ENCODE assay signal across 9 cellular contexts in genomic region chr16:586645-587590, GRCh38. TPM values are rescaled to one million over a fixed set of nuclear protein-coding genes. Genes with fewer than 3 reads are reported as not detected.
DNase-seq lines count a peak whose midpoint lies in the region; ATAC-seq, FAIRE-seq and TF ChIP-seq lines count a peak whose summit lies in the region.
"Had no signal": no experiment of that assay in that cellular context is flagged by ENCODE, and none has a peak within 500 bp of the region (broad histone marks: within the 10 kb centered on the region; RNA-seq: fewer than 3 reads in every experiment).

No MANE protein-coding gene starts in this region.

- H4K20me1 ChIP-seq in HCT116 (ENCODE audit: insufficient read depth) = no peaks in the 10 kb centered on the region

- H3K36me3 Mint-ChIP-seq in activated naive CD8-positive, alpha-beta T cell = no peaks in the 10 kb centered on the region

- peak overlapping the region; percentile 99 for H3K27ac ChIP-seq in C4-2B
- 0 out of 2 replicates have a peak overlapping the region, but pooled peaks have one; percentile 99 for H3K27ac ChIP-seq in HCT116 (ENCODE audit: low read depth, low read length)
- no peak overlapping the region for H3K27ac ChIP-seq in mesenchymal stem cell (ENCODE audit: low read length, poor library complexity, severe bottlenecking)
- no peak overlapping the region for H3K27ac ChIP-seq in small intestine (ENCODE audit: low read depth in 1 of 2, low read length in 1 of 2)

- TF ChIP-seq RAD21 in HCT116 (IDR thresholded peaks at IDR 0.05; ENCODE audit: low read depth) = no peak

- H3K14ac ChIP-seq in mesenchymal stem cell (ENCODE audit: low read length in 2 of 2) = no peak overlapping the region

- CTCF ChIA-PET in HCT116 (lab: Charles Lee) = no interaction called here

- no peaks in the 10 kb centered on the region for H3K9me3 Mint-ChIP-seq in activated naive CD8-positive, alpha-beta T cell (ENCODE audit: low read depth)

- H3K27me3 ChIP-seq in HCT116 (ENCODE audit: insufficient read depth, low read length) (no peaks in the 10 kb centered on the region), mesenchymal stem cell (ENCODE audit: control insufficient read depth in 1 of 2, insufficient read depth in 1 of 2, low read length in 2 of 2) (no peaks in the 10 kb centered on the region), small intestine (ENCODE audit: control insufficient read depth in 2 of 2, insufficient read depth in 2 of 2, low read length in 2 of 2) (no peaks in the 10 kb centered on the region)

- H3K4ac ChIP-seq in mesenchymal stem cell (ENCODE audit: low read depth in 1 of 2, low read length in 2 of 2) = no peak overlapping the region

- H3K9me2 ChIP-seq in HCT116 (ENCODE audit: insufficient read depth) = no peaks in the 10 kb centered on the region

- DNase-seq in HCT116 (ENCODE audit: low read depth, low spot score) = no peak
- DNase-seq in mesenchymal stem cell = no peak
- DNase-seq in amniotic stem cell (lab: John Stamatoyannopoulos, UW) = no peak
- no peak for DNase-seq in small intestine
- DNase-seq: H7 had no signal

- ATAC-seq in HCT116 (no peak), GM19467 (IDR thresholded peaks at IDR 0.05; ENCODE audit: unreplicated experiment) (no peak), HG02840 (IDR thresholded peaks at IDR 0.05; ENCODE audit: low FRiP score, unreplicated experiment) (no peak)

- peak overlapping the region in 1 of 2 experiments; percentile 13 for H3K18ac ChIP-seq in mesenchymal stem cell (ENCODE audit: low read depth in 1 of 2, low read length in 2 of 2)

- H2AK5ac ChIP-seq in mesenchymal stem cell (ENCODE audit: low read length, severe bottlenecking) = no peak overlapping the region

- H4K8ac ChIP-seq in mesenchymal stem cell (ENCODE audit: low read length) = no peak overlapping the region

- peak overlapping the region; percentile 73 for H3K27ac Mint-ChIP-seq in activated naive CD8-positive, alpha-beta T cell

- no peak overlapping the region for H3K23ac ChIP-seq in mesenchymal stem cell (ENCODE audit: low read length in 2 of 2)

- H3K79me2 ChIP-seq in HCT116 (ENCODE audit: insufficient read depth, low read length) = peaks cover 14% of the 10 kb centered on the region; the same call in 1 of the 2 replicates

- peaks cover 20% of the 10 kb centered on the region for H3K79me1 ChIP-seq in mesenchymal stem cell (replicated peaks; ENCODE audit: low read length, poor library complexity, severe bottlenecking)

- H3K4me3 ChIP-seq in HCT116 (replicated peaks in 1 of 2; ENCODE audit: low read depth in 1 of 2, low read length in 2 of 2) (no peak overlapping the region), mesenchymal stem cell (ENCODE audit: insufficient read depth in 1 of 2, low read depth in 1 of 2, low read length in 2 of 2) (peak overlapping the region in 1 of 2 experiments; percentile 88), small intestine (ENCODE audit: low read depth in 1 of 2, low read length in 2 of 2) (no peak overlapping the region)

- TF ChIP-seq POLR2A in HCT116 (IDR thresholded peaks at IDR 0.05; ENCODE audit: borderline replicate concordance, extremely low read depth, insufficient read depth, insufficient read length) = no peak

- no peak overlapping the region for H2AFZ ChIP-seq in HCT116 (ENCODE audit: low read depth, low read length, poor library complexity, severe bottlenecking)
- no peak overlapping the region for H2AFZ ChIP-seq in mesenchymal stem cell (ENCODE audit: low read depth, low read length)

- RAD21 ChIA-PET in HCT116 (lab: Charles Lee; ENCODE audit: low non-redundant PET in 1 of 2, low total read pairs in 2 of 2, uncharacterized antibody in 2 of 2, unreplicated experiment in 2 of 2) = no interaction called here

- peak overlapping the region; percentile 23 for H4K91ac ChIP-seq in mesenchymal stem cell (ENCODE audit: low read length)

- H3K9me3 ChIP-seq in HCT116 (ENCODE audit: control insufficient read depth in 1 of 2, insufficient read depth in 1 of 2, low read depth in 1 of 2, low read length in 2 of 2) = no peaks in the 10 kb centered on the region
- H3K9me3 ChIP-seq in mesenchymal stem cell (ENCODE audit: control insufficient read depth, low read length) = no peaks in the 10 kb centered on the region
- H3K9me3 ChIP-seq in small intestine (ENCODE audit: control insufficient read depth, low read depth) = no peaks in the 10 kb centered on the region

- 92% methylated on average over 13 of the region's 14 CpGs for WGBS in mesenchymal stem cell
- 74 to 82% (median 81%) methylated on average over 13 to 14 of the region's 14 CpGs for WGBS in small intestine, 3 donors

- peak overlapping the region; percentile 90 for H3K4me3 Mint-ChIP-seq in activated naive CD8-positive, alpha-beta T cell

- BruUV-seq in HCT116 (replicated peaks; lab: Mats Ljungman, UMichigan) = no TSS peak

- no peak overlapping the region for H2BK120ac ChIP-seq in mesenchymal stem cell (ENCODE audit: low read depth, low read length)

- FAIRE-seq in small intestine (lab: Jason Lieb, UNC) = no peak

- peak overlapping the region; percentile 90; the same call in 1 of the 2 replicates for H3K9ac ChIP-seq in HCT116 (ENCODE audit: low read length)
- peak overlapping the region; percentile 95 for H3K9ac ChIP-seq in mesenchymal stem cell (ENCODE audit: low read length)

- peak overlapping the region; percentile 77; the same call in 1 of the 2 replicates for H3K4me2 ChIP-seq in HCT116 (ENCODE audit: low read length)
- no peak overlapping the region for H3K4me2 ChIP-seq in mesenchymal stem cell (ENCODE audit: low read length, poor library complexity, severe bottlenecking)

- H3K4me1 ChIP-seq in HCT116 (ENCODE audit: control insufficient read depth in 1 of 2, insufficient read depth in 2 of 2, low read length in 2 of 2) (peaks cover 8 to 22% of the 10 kb centered on the region in 2 experiments; a peak in 3 of 4 replicates), mesenchymal stem cell (ENCODE audit: control insufficient read depth, insufficient read depth, low read depth, low read length) (peaks cover 50% of the 10 kb centered on the region), small intestine (ENCODE audit: control insufficient read depth in 2 of 2, insufficient read depth in 1 of 2, low read depth in 1 of 2, low read length in 1 of 2) (peaks cover under 1 to 2% of the 10 kb centered on the region in 2 donors)

- H3K4me1 Mint-ChIP-seq in activated naive CD8-positive, alpha-beta T cell (ENCODE audit: low read depth) = peaks cover 17% of the 10 kb centered on the region

- H2BK5ac ChIP-seq in mesenchymal stem cell (ENCODE audit: low read depth, low read length, poor library complexity, severe bottlenecking) = no peak overlapping the region

- H2BK15ac ChIP-seq in mesenchymal stem cell (ENCODE audit: low read depth, poor library complexity, severe bottlenecking) = no peak overlapping the region

- POLR2A ChIA-PET in HCT116 (lab: Charles Lee) = no interaction called here

- H3K36me3 ChIP-seq in HCT116 (ENCODE audit: control insufficient read depth in 1 of 2, insufficient read depth in 2 of 2, low read length in 2 of 2) (no peaks in the 10 kb centered on the region), mesenchymal stem cell (ENCODE audit: control insufficient read depth in 1 of 2, insufficient read depth in 2 of 2, low read depth in 1 of 2, low read length in 2 of 2) (peaks cover 6 to 20% of the 10 kb centered on the region in 2 experiments), small intestine (ENCODE audit: control insufficient read depth in 2 of 2, insufficient read depth in 2 of 2, low read length in 2 of 2) (no peaks in the 10 kb centered on the region)

- TF ChIP-seq CTCF in C4-2B (conservative IDR thresholded peaks at IDR 0.05) (no peak), HCT116 (IDR thresholded peaks at IDR 0.05 in 2 of 3, conservative IDR thresholded peaks at IDR 0.05 in 1 of 3; ENCODE audit: borderline replicate concordance in 1 of 3, insufficient read depth in 1 of 3, low read depth in 2 of 3, low read length in 2 of 3) (no peak)

- no peaks in the 10 kb centered on the region for H3K27me3 Mint-ChIP-seq in activated naive CD8-positive, alpha-beta T cell

- intact Hi-C loops in HCT116 (cut with micrococcal nuclease) = no loop called here

- no peak overlapping the region for H2BK12ac ChIP-seq in mesenchymal stem cell (ENCODE audit: low read length in 2 of 2)

TF ChIP-seq in HCT116, 20 proteins besides CTCF, POLR2A, EP300 and RAD21:
- TF ChIP-seq EZH2phosphoT487 (IDR thresholded peaks at IDR 0.05; ENCODE audit: borderline replicate concordance) = no peak
- no peak for TF ChIP-seq ATF3 (IDR thresholded peaks at IDR 0.05)
- no peak for TF ChIP-seq EZH2 (IDR thresholded peaks at IDR 0.05)

RNA-seq across cellular contexts. Expression of gene RAB40C, which starts 2.9 kb away (rescaled TPM):
- 14.1 TPM for total RNA-seq in HCT116 (2021; ENCODE audit: unreplicated experiment)
- 15.1 and 18.8 TPM in 2 replicates for polyA plus RNA-seq in HCT116 (2012)
- 11.2 TPM for polyA plus RNA-seq in mesenchymal stem cell (2013, experiment 1 of 2)
- polyA plus RNA-seq in mesenchymal stem cell (2013, experiment 2 of 2) = 12.0 TPM
- polyA plus RNA-seq in small intestine = 10 to 100 TPM; 28.9 to 49.0 (median 39.7) TPM

RNA-seq across cellular contexts. Expression of gene PIGQ, which starts 17.1 kb away (rescaled TPM):
- total RNA-seq in HCT116 (2021; ENCODE audit: unreplicated experiment) = 21.0 TPM
- polyA plus RNA-seq in HCT116 (2012) = 9.8 and 10.9 TPM in 2 replicates
- 18.5 TPM for polyA plus RNA-seq in mesenchymal stem cell (2013, experiment 1 of 2)
- 17.1 TPM for polyA plus RNA-seq in mesenchymal stem cell (2013, experiment 2 of 2)
- 10 to 100 TPM; 26.8 to 43.5 (median 29.2) TPM for polyA plus RNA-seq in small intestine

RNA-seq across cellular contexts. Expression of gene NHLRC4, which starts 20.1 kb away (rescaled TPM):
- total RNA-seq in HCT116 (2021; ENCODE audit: unreplicated experiment) = 0.22 TPM
- polyA plus RNA-seq in HCT116 (2012) = 0.18 TPM in 1 of 2 replicates, not detected in the other
- polyA plus RNA-seq in mesenchymal stem cell (2013, experiment 1 of 2) = 0.62 TPM
- polyA plus RNA-seq in mesenchymal stem cell (2013, experiment 2 of 2) = 0.64 TPM
- polyA plus RNA-seq in small intestine = under 1 TPM in 2 of 3 donors, not detected in 1; 0.45 to 0.79 TPM

RNA-seq across cellular contexts. Expression of gene PRR35, which starts 26.7 kb away (rescaled TPM):
- total RNA-seq in HCT116 (2021; ENCODE audit: unreplicated experiment) = not detected
- polyA plus RNA-seq in HCT116 (2012) = not detected in 2 replicates
- 0.03 TPM for polyA plus RNA-seq in mesenchymal stem cell (2013, experiment 1 of 2)
- not detected for polyA plus RNA-seq in mesenchymal stem cell (2013, experiment 2 of 2)
- not detected for polyA plus RNA-seq in small intestine

RNA-seq across cellular contexts. Expression of gene WFIKKN1, which starts 43.9 kb away (rescaled TPM):
- total RNA-seq in HCT116 (2021; ENCODE audit: unreplicated experiment) = 0.47 TPM
- polyA plus RNA-seq in HCT116 (2012) = 0.17 and 0.26 TPM in 2 replicates
- 0.15 TPM for polyA plus RNA-seq in mesenchymal stem cell (2013, experiment 1 of 2)
- polyA plus RNA-seq in mesenchymal stem cell (2013, experiment 2 of 2) = 0.23 TPM
- 1 to 10 TPM in 2 of 3 donors, under 1 TPM in 1; 0.60 to 7.6 (median 5.7) TPM for polyA plus RNA-seq in small intestine

Comparison
In these comparisons a context has a peak if more than half of its experiments do, and no peak if none do; other contexts are left out.
1. H3K27ac ChIP-seq: peak in C4-2B (single experiment) and HCT116 (single experiment); none in mesenchymal stem cell (single experiment) and small intestine (0 of 2).